ENCODE assay signal across 8 cellular contexts in genomic region chr17:78041401-78042179, GRCh38.
DNase-seq lines count a peak whose midpoint lies in the region; ATAC-seq and TF ChIP-seq lines count a peak whose summit lies in the region.

No MANE protein-coding gene starts in this region.

- peak overlapping the region; percentile 66 to 96 (median 86) for H3K27ac ChIP-seq in skin epidermis

- ATAC-seq in HG03342 (IDR thresholded peaks at IDR 0.05; ENCODE audit: unreplicated experiment) (no peak), GM18520 (IDR thresholded peaks at IDR 0.05; ENCODE audit: unreplicated experiment) (no peak)

- peak overlapping the region; percentile 34 for H3K4me3 ChIP-seq in GM12864 (ENCODE audit: low read depth, low read length)
- peak overlapping the region; percentile 73 for H3K4me3 ChIP-seq in WI38 (ENCODE audit: low read depth, low read length)
- peak overlapping the region; percentile 69 for H3K4me3 ChIP-seq in fibroblast of villous mesenchyme (ENCODE audit: low read depth, low read length)
- peak overlapping the region; percentile 29 to 52 (median 39) for H3K4me3 ChIP-seq in skin epidermis

- DNase-seq in GM12864 (ENCODE audit: low read depth) = no peak
- DNase-seq in fibroblast of villous mesenchyme (ENCODE audit: low read depth) = peak; percentile 81
- no peak for DNase-seq in activated effector memory CD4-positive, alpha-beta T cell treated with Interleukin-2 at 50 U/mL for 16 hours
- no peak for DNase-seq in NOMO-1 treated with dmso at 0.1 percent for 144 hours (lab: John Stamatoyannopoulos, UW; ENCODE audit: unreplicated experiment)

- TF ChIP-seq CTCF in GM12864 (IDR thresholded peaks at IDR 0.05; ENCODE audit: low read depth, low read length, missing control alignments) = no peak
- TF ChIP-seq CTCF in WI38 (IDR thresholded peaks at IDR 0.05; ENCODE audit: low read depth, low read length) = no peak
- TF ChIP-seq CTCF in fibroblast of villous mesenchyme (IDR thresholded peaks at IDR 0.05; ENCODE audit: insufficient read depth, low read depth, low read length) = no peak
